8 cellular contexts compared by ENCODE assay signal in genomic region chr5:34915139-34915855, GRCh38. TPM values are rescaled to one million over a fixed set of nuclear protein-coding genes. Genes with fewer than 3 reads are reported as not detected.
DNase-seq lines count a peak whose midpoint lies in the region; ATAC-seq and TF ChIP-seq lines count a peak whose summit lies in the region.

TSS of gene BRIX1 (plus strand) at chr5:34915711. CDS start at chr5:34915739, 28 bp downstream.
A gene with protein sequence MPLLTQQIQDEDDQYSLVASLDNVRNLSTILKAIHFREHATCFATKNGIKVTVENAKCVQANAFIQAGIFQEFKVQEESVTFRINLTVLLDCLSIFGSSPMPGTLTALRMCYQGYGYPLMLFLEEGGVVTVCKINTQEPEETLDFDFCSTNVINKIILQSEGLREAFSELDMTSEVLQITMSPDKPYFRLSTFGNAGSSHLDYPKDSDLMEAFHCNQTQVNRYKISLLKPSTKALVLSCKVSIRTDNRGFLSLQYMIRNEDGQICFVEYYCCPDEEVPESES (minus strand): TSS chr5:34915504. CDS start chr5:34914892, 612 bp downstream.

- H3K27me3 ChIP-seq in HUES48 (ENCODE audit: control insufficient read depth, insufficient read depth, low read length) = no peaks in the 10 kb centered on the region
- no peaks in the 10 kb centered on the region for H3K27me3 ChIP-seq in NT2/D1 (ENCODE audit: insufficient read depth, insufficient read length)
- no peaks in the 10 kb centered on the region for H3K27me3 ChIP-seq in endocrine pancreas (ENCODE audit: control insufficient read depth, insufficient read depth, low read length)
- no peaks in the 10 kb centered on the region for H3K27me3 ChIP-seq in mesenchymal stem cell (ENCODE audit: control insufficient read depth in 1 of 2, insufficient read depth in 1 of 2, low read length in 2 of 2)

- peaks cover 5% of the 10 kb centered on the region for H3K79me1 ChIP-seq in mesenchymal stem cell (replicated peaks; ENCODE audit: low read length, poor library complexity, severe bottlenecking)

- H2BK120ac ChIP-seq in mesenchymal stem cell (ENCODE audit: low read depth, low read length) = no peak within 1 kb of the TSS

- H3K4me3 ChIP-seq in HUES48 (ENCODE audit: low read depth, low read length) (peak within 1 kb of the TSS; percentile 99), NT2/D1 (ENCODE audit: insufficient read length, low read depth) (peak within 1 kb of the TSS; percentile 97), endocrine pancreas (ENCODE audit: control insufficient read depth, insufficient read depth, low read length) (peak within 1 kb of the TSS; percentile 98), mesenchymal stem cell (ENCODE audit: insufficient read depth in 1 of 2, low read depth in 1 of 2, low read length in 2 of 2) (peak within 1 kb of the TSS; percentile 86 to 97)

- H3K27ac ChIP-seq in HUES48 (ENCODE audit: low read depth, low read length) (peak within 1 kb of the TSS; percentile 98), mesenchymal stem cell (ENCODE audit: low read length, poor library complexity, severe bottlenecking) (peak within 1 kb of the TSS; percentile 88)

- BruUV-seq in Calu3 (replicated peaks; lab: Mats Ljungman, UMichigan) = no TSS peak

- TF ChIP-seq CTCF in Calu3 (IDR thresholded peaks at IDR 0.05; ENCODE audit: unreplicated experiment) = no peak

- H3K4me1 Mint-ChIP-seq in Calu3 (ENCODE audit: low read depth, unreplicated experiment) = peaks cover 15% of the 10 kb centered on the region

- peaks cover 13% of the 10 kb centered on the region; the same call in 1 of the 2 replicates for H3K4me1 ChIP-seq in HUES48 (ENCODE audit: control insufficient read depth, insufficient read depth, low read length)
- no peaks in the 10 kb centered on the region for H3K4me1 ChIP-seq in NT2/D1 (ENCODE audit: insufficient read depth, insufficient read length)
- H3K4me1 ChIP-seq in endocrine pancreas (ENCODE audit: control insufficient read depth, insufficient read depth, low read length) = peaks cover 10% of the 10 kb centered on the region
- peaks cover 2% of the 10 kb centered on the region for H3K4me1 ChIP-seq in mesenchymal stem cell (ENCODE audit: control insufficient read depth, insufficient read depth, low read depth, low read length)

- H3K9me3 ChIP-seq in HUES48 (ENCODE audit: control insufficient read depth, insufficient read depth, low read length) (no peaks in the 10 kb centered on the region), NT2/D1 (ENCODE audit: insufficient read depth, low read length) (no peaks in the 10 kb centered on the region), endocrine pancreas (ENCODE audit: control insufficient read depth, low read length) (no peaks in the 10 kb centered on the region), mesenchymal stem cell (ENCODE audit: control insufficient read depth, low read length) (no peaks in the 10 kb centered on the region)

- peak within 1 kb of the TSS in 1 of 2 experiments; percentile 20 for H3K23ac ChIP-seq in mesenchymal stem cell (ENCODE audit: low read length in 2 of 2)

- H3K27ac Mint-ChIP-seq in Calu3 (ENCODE audit: unreplicated experiment) = peak within 1 kb of the TSS; percentile 72

- H2BK12ac ChIP-seq in mesenchymal stem cell (ENCODE audit: low read length in 2 of 2) = peak within 1 kb of the TSS in 1 of 2 experiments; percentile 74

- peaks cover 58% of the 10 kb centered on the region for H3K36me3 ChIP-seq in HUES48 (ENCODE audit: control insufficient read depth, insufficient read depth, low read length)
- H3K36me3 ChIP-seq in NT2/D1 (ENCODE audit: insufficient read depth, insufficient read length, low read length) = peaks cover 60% of the 10 kb centered on the region
- H3K36me3 ChIP-seq in endocrine pancreas (ENCODE audit: control insufficient read depth, insufficient read depth, low read length) = no peaks in the 10 kb centered on the region
- peaks cover 3 to 31% of the 10 kb centered on the region in 2 experiments for H3K36me3 ChIP-seq in mesenchymal stem cell (ENCODE audit: control insufficient read depth in 1 of 2, insufficient read depth in 2 of 2, low read depth in 1 of 2, low read length in 2 of 2)

- CTCF ChIA-PET in Calu3 (lab: Charles Lee) = interaction anchor here (0.8 to 1.7 kb wide), 8 partner anchors 8 to 429 kb away, joined by 3 to 10 read pairs (median 4); partner anchors contain the start of gene DNAJC21

- H3K4me2 ChIP-seq in mesenchymal stem cell (ENCODE audit: low read length, poor library complexity, severe bottlenecking) = peak within 1 kb of the TSS; percentile 85

- H4K91ac ChIP-seq in mesenchymal stem cell (ENCODE audit: low read length) = peak within 1 kb of the TSS; percentile 75

- WGBS in mesenchymal stem cell = 0% methylated on average over 60 of the region's 67 CpGs

- intact Hi-C loops in Calu3 (cut with micrococcal nuclease; ENCODE audit: unreplicated experiment) = loop anchor here (1.0 kb wide), 1 partner anchor 9 kb away; no protein-coding TSS in a partner anchor

- H3K9me3 Mint-ChIP-seq in Calu3 (ENCODE audit: low read depth, unreplicated experiment) = no peaks in the 10 kb centered on the region

- H3K4ac ChIP-seq in mesenchymal stem cell (ENCODE audit: low read depth in 1 of 2, low read length in 2 of 2) = peak within 1 kb of the TSS in 1 of 2 experiments; percentile 68

- peaks cover 20% of the 10 kb centered on the region for H3K36me3 Mint-ChIP-seq in Calu3 (ENCODE audit: insufficient read depth, unreplicated experiment)

- H3K18ac ChIP-seq in mesenchymal stem cell (ENCODE audit: low read depth in 1 of 2, low read length in 2 of 2) = peak within 1 kb of the TSS; percentile 77 to 94

- ATAC-seq in GM21423 (IDR thresholded peaks at IDR 0.05; ENCODE audit: unreplicated experiment) = peak; percentile 98

- peak within 1 kb of the TSS; percentile 58 for H2AFZ ChIP-seq in mesenchymal stem cell (ENCODE audit: low read depth, low read length)

- H3K14ac ChIP-seq in mesenchymal stem cell (ENCODE audit: low read length in 2 of 2) = peak within 1 kb of the TSS in 1 of 2 experiments; percentile 87

- H3K27me3 Mint-ChIP-seq in Calu3 (ENCODE audit: unreplicated experiment) = no peaks in the 10 kb centered on the region

- DNase-seq in Calu3 (peak; percentile 96), NT2/D1 (ENCODE audit: low read depth, low spot score) (peak; percentile 91), mesenchymal stem cell (peak; percentile 98)
- peak; percentile 74 to 89 (median 81) for DNase-seq in activated CD8-positive, alpha-beta memory T cell treated with anti-CD3 and anti-CD28 coated beads for 48 hours (ENCODE audit: low read depth in 2 of 3, low spot score in 2 of 3)
- DNase-seq in stimulated activated CD8-positive, alpha-beta memory T cell treated with anti-CD3 and anti-CD28 coated beads, Interleukin-12 subunit alpha, Interleukin-12 subunit beta, amount 100 ng/mL, for 4 hours (ENCODE audit: low read depth) = peak; percentile 87

- H2BK5ac ChIP-seq in mesenchymal stem cell (ENCODE audit: low read depth, low read length, poor library complexity, severe bottlenecking) = peak within 1 kb of the TSS; percentile 66

- H2AK5ac ChIP-seq in mesenchymal stem cell (ENCODE audit: low read length, severe bottlenecking) = no peak within 1 kb of the TSS

- H3K9ac ChIP-seq in HUES48 (ENCODE audit: low read depth, low read length) (peak within 1 kb of the TSS; percentile 99), NT2/D1 (ENCODE audit: insufficient read length, low read depth) (peak within 1 kb of the TSS; percentile 99), endocrine pancreas (ENCODE audit: control insufficient read depth, insufficient read depth, low read length) (peak within 1 kb of the TSS; percentile 83), mesenchymal stem cell (ENCODE audit: low read length) (peak within 1 kb of the TSS; percentile 95)

- no peak within 1 kb of the TSS for H3K4me3 Mint-ChIP-seq in Calu3 (ENCODE audit: low read depth, unreplicated experiment)

- H2BK15ac ChIP-seq in mesenchymal stem cell (ENCODE audit: low read depth, poor library complexity, severe bottlenecking) = peak within 1 kb of the TSS; percentile 99

- peak within 1 kb of the TSS; percentile 90 for H4K8ac ChIP-seq in mesenchymal stem cell (ENCODE audit: low read length)

RNA-seq across cellular contexts. Expression of gene BRIX1, which starts in this region (rescaled TPM):
- 47.0 and 51.1 TPM in 2 replicates for total RNA-seq in Calu3 (2022)
- polyA plus RNA-seq in mesenchymal stem cell (2013, experiment 1 of 2) = 25.6 TPM
- polyA plus RNA-seq in mesenchymal stem cell (2013, experiment 2 of 2) = 24.6 TPM

RNA-seq across cellular contexts. Expression of the second gene that starts in this region (rescaled TPM):
- 24.2 and 28.7 TPM in 2 replicates for total RNA-seq in Calu3 (2022)
- polyA plus RNA-seq in mesenchymal stem cell (2013, experiment 1 of 2) = 26.1 TPM
- polyA plus RNA-seq in mesenchymal stem cell (2013, experiment 2 of 2) = 28.5 TPM

Comparison
In these comparisons a context has a peak if more than half of its experiments do, and no peak if none do; other contexts are left out.
1. Peak in every context shown above with its lines: DNase-seq, ATAC-seq, H3K4me3 ChIP-seq and H3K27ac ChIP-seq.